In the genomic region with DNA sequence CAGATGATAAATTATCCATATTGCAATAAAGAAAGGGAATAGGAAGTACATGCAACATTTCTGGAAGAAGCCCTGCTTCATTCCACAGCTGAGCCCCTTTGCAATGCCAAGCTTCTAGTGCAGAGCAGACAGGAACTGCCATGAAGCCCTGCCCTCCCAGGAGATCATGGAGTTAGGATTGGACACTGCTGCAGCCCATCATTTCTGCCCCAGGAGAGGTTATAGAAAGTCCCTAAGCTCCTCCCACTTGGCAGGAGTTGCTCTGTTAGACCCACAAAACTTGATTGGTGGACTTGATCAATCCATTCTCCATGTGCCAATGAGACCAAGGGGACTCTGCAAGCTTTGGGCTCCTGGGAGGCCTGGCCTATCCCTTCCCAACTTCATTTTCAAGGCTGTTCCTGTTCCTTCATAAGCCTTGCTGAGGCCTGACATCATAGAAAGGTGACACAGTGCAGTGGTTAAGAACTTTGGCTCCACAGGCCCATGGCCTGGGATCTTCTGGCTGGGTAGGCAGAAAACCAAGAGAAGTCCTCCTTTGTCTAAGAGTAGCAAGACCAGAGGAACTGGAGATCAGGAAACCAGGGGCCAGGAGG, we compare ENCODE assay signal across 1 cellular context.
TF ChIP-seq lines count a peak whose summit lies in the region.

No MANE protein-coding gene starts in this region.

TF ChIP-seq in K562, 482 proteins besides CTCF, POLR2A, EP300 and RAD21 (continued from another document and continues in another):
- TF ChIP-seq, protein P1, sequence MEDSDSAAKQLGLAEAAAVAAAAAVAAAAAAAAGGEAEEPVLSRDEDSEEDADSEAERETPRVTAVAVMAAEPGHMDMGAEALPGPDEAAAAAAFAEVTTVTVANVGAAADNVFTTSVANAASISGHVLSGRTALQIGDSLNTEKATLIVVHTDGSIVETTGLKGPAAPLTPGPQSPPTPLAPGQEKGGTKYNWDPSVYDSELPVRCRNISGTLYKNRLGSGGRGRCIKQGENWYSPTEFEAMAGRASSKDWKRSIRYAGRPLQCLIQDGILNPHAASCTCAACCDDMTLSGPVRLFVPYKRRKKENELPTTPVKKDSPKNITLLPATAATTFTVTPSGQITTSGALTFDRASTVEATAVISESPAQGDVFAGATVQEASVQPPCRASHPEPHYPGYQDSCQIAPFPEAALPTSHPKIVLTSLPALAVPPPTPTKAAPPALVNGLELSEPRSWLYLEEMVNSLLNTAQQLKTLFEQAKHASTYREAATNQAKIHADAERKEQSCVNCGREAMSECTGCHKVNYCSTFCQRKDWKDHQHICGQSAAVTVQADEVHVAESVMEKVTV (CRISPR knock-in tag; IDR thresholded peaks at IDR 0.05), result no peak
- TF ChIP-seq KLF13 (tag; IDR thresholded peaks at IDR 0.05; ENCODE audit: borderline replicate concordance, low read depth) (no peak), FOXP1 (CRISPR knock-in tag; IDR thresholded peaks at IDR 0.05) (no peak), ZNF76 (CRISPR knock-in tag; IDR thresholded peaks at IDR 0.05; ENCODE audit: borderline replicate concordance) (0 out of 2 replicates have a peak, but pooled peaks have one; percentile 64), SAP30 (IDR thresholded peaks at IDR 0.05; ENCODE audit: borderline replicate concordance, insufficient read depth, low read depth, low read length, poor library complexity, severe bottlenecking) (no peak), ZNF212 (CRISPR knock-in tag; IDR thresholded peaks at IDR 0.05) (no peak), CBFB (CRISPR knock-in tag; IDR thresholded peaks at IDR 0.05) (no peak), POLR2H (tag; IDR thresholded peaks at IDR 0.05; ENCODE audit: low read depth) (no peak), HNRNPK (IDR thresholded peaks at IDR 0.05; ENCODE audit: low read depth, low read length, poor library complexity, severe bottlenecking) (no peak), RBM14 (IDR thresholded peaks at IDR 0.05; ENCODE audit: borderline replicate concordance, insufficient read depth, low read depth, low read length) (no peak), NFIC (IDR thresholded peaks at IDR 0.05) (peak; percentile 50), ZBTB8A (IDR thresholded peaks at IDR 0.05; ENCODE audit: partially characterized antibody) (no peak), CHD2 (IDR thresholded peaks at IDR 0.05; ENCODE audit: low read depth, low read length) (0 out of 2 replicates have a peak, but pooled peaks have one; percentile 37), HEY1 (CRISPR knock-in tag; IDR thresholded peaks at IDR 0.05; ENCODE audit: borderline replicate concordance) (no peak), TCF7 (IDR thresholded peaks at IDR 0.05; ENCODE audit: borderline replicate concordance) (no peak), ZNF316 (IDR thresholded peaks at IDR 0.05) (no peak), BRD4 (IDR thresholded peaks at IDR 0.05) (no peak), DNMT1 (IDR thresholded peaks at IDR 0.05) (no peak), YY1 (IDR thresholded peaks at IDR 0.05; ENCODE audit: borderline replicate concordance in 1 of 3, control insufficient read depth in 1 of 3, extremely low read depth in 1 of 3, insufficient read depth in 3 of 3, insufficient read length in 1 of 3, insufficient replicate concordance in 2 of 3, low read depth in 1 of 3, low read length in 2 of 3) (peak in 1 of 3 experiments; percentile 37), TSC22D4 (tag; IDR thresholded peaks at IDR 0.05) (no peak), ZSCAN32 (CRISPR knock-in tag; IDR thresholded peaks at IDR 0.05) (no peak), ARNT (IDR thresholded peaks at IDR 0.05) (no peak), SP2 (IDR thresholded peaks at IDR 0.05; ENCODE audit: extremely low read depth, low read depth, low read length, poor library complexity, severe bottlenecking) (peak; percentile 64), ZNF282 (CRISPR knock-in tag; IDR thresholded peaks at IDR 0.05) (no peak), HMG20B (CRISPR knock-in tag; IDR thresholded peaks at IDR 0.05) (no peak), ZNF134 (CRISPR knock-in tag; conservative IDR thresholded peaks at IDR 0.05) (no peak), ASH1L (IDR thresholded peaks at IDR 0.05; ENCODE audit: borderline replicate concordance, low read depth, partially characterized antibody) (no peak), NR3C1 (CRISPR knock-in tag; IDR thresholded peaks at IDR 0.05) (no peak)
- TF ChIP-seq, protein P2, sequence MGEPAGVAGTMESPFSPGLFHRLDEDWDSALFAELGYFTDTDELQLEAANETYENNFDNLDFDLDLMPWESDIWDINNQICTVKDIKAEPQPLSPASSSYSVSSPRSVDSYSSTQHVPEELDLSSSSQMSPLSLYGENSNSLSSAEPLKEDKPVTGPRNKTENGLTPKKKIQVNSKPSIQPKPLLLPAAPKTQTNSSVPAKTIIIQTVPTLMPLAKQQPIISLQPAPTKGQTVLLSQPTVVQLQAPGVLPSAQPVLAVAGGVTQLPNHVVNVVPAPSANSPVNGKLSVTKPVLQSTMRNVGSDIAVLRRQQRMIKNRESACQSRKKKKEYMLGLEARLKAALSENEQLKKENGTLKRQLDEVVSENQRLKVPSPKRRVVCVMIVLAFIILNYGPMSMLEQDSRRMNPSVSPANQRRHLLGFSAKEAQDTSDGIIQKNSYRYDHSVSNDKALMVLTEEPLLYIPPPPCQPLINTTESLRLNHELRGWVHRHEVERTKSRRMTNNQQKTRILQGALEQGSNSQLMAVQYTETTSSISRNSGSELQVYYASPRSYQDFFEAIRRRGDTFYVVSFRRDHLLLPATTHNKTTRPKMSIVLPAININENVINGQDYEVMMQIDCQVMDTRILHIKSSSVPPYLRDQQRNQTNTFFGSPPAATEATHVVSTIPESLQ (CRISPR knock-in tag; IDR thresholded peaks at IDR 0.05), result no peak
- TF ChIP-seq, protein P3, sequence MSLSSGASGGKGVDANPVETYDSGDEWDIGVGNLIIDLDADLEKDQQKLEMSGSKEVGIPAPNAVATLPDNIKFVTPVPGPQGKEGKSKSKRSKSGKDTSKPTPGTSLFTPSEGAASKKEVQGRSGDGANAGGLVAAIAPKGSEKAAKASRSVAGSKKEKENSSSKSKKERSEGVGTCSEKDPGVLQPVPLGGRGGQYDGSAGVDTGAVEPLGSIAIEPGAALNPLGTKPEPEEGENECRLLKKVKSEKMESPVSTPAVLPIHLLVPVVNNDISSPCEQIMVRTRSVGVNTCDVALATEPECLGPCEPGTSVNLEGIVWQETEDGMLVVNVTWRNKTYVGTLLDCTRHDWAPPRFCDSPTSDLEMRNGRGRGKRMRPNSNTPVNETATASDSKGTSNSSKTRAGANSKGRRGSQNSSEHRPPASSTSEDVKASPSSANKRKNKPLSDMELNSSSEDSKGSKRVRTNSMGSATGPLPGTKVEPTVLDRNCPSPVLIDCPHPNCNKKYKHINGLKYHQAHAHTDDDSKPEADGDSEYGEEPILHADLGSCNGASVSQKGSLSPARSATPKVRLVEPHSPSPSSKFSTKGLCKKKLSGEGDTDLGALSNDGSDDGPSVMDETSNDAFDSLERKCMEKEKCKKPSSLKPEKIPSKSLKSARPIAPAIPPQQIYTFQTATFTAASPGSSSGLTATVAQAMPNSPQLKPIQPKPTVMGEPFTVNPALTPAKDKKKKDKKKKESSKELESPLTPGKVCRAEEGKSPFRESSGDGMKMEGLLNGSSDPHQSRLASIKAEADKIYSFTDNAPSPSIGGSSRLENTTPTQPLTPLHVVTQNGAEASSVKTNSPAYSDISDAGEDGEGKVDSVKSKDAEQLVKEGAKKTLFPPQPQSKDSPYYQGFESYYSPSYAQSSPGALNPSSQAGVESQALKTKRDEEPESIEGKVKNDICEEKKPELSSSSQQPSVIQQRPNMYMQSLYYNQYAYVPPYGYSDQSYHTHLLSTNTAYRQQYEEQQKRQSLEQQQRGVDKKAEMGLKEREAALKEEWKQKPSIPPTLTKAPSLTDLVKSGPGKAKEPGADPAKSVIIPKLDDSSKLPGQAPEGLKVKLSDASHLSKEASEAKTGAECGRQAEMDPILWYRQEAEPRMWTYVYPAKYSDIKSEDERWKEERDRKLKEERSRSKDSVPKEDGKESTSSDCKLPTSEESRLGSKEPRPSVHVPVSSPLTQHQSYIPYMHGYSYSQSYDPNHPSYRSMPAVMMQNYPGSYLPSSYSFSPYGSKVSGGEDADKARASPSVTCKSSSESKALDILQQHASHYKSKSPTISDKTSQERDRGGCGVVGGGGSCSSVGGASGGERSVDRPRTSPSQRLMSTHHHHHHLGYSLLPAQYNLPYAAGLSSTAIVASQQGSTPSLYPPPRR (CRISPR knock-in tag; IDR thresholded peaks at IDR 0.05; ENCODE audit: borderline replicate concordance), result no peak
- TF ChIP-seq, protein P4, sequence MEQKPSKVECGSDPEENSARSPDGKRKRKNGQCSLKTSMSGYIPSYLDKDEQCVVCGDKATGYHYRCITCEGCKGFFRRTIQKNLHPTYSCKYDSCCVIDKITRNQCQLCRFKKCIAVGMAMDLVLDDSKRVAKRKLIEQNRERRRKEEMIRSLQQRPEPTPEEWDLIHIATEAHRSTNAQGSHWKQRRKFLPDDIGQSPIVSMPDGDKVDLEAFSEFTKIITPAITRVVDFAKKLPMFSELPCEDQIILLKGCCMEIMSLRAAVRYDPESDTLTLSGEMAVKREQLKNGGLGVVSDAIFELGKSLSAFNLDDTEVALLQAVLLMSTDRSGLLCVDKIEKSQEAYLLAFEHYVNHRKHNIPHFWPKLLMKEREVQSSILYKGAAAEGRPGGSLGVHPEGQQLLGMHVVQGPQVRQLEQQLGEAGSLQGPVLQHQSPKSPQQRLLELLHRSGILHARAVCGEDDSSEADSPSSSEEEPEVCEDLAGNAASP (IDR thresholded peaks at IDR 0.05), result no peak
- TF ChIP-seq, protein P5, sequence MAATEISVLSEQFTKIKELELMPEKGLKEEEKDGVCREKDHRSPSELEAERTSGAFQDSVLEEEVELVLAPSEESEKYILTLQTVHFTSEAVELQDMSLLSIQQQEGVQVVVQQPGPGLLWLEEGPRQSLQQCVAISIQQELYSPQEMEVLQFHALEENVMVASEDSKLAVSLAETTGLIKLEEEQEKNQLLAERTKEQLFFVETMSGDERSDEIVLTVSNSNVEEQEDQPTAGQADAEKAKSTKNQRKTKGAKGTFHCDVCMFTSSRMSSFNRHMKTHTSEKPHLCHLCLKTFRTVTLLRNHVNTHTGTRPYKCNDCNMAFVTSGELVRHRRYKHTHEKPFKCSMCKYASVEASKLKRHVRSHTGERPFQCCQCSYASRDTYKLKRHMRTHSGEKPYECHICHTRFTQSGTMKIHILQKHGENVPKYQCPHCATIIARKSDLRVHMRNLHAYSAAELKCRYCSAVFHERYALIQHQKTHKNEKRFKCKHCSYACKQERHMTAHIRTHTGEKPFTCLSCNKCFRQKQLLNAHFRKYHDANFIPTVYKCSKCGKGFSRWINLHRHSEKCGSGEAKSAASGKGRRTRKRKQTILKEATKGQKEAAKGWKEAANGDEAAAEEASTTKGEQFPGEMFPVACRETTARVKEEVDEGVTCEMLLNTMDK (IDR thresholded peaks at IDR 0.05; ENCODE audit: borderline replicate concordance, insufficient read depth, low read depth, low read length, poor library complexity, severe bottlenecking), result no peak
- TF ChIP-seq, protein P6, sequence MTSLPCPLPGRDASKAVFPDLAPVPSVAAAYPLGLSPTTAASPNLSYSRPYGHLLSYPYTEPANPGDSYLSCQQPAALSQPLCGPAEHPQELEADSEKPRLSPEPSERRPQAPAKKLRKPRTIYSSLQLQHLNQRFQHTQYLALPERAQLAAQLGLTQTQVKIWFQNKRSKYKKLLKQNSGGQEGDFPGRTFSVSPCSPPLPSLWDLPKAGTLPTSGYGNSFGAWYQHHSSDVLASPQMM (CRISPR knock-in tag; IDR thresholded peaks at IDR 0.05), result no peak
- TF ChIP-seq, protein P7, sequence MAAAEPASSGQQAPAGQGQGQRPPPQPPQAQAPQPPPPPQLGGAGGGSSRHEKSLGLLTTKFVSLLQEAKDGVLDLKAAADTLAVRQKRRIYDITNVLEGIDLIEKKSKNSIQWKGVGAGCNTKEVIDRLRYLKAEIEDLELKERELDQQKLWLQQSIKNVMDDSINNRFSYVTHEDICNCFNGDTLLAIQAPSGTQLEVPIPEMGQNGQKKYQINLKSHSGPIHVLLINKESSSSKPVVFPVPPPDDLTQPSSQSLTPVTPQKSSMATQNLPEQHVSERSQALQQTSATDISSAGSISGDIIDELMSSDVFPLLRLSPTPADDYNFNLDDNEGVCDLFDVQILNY (CRISPR knock-in tag; IDR thresholded peaks at IDR 0.05), result no peak
- TF ChIP-seq, protein P8, sequence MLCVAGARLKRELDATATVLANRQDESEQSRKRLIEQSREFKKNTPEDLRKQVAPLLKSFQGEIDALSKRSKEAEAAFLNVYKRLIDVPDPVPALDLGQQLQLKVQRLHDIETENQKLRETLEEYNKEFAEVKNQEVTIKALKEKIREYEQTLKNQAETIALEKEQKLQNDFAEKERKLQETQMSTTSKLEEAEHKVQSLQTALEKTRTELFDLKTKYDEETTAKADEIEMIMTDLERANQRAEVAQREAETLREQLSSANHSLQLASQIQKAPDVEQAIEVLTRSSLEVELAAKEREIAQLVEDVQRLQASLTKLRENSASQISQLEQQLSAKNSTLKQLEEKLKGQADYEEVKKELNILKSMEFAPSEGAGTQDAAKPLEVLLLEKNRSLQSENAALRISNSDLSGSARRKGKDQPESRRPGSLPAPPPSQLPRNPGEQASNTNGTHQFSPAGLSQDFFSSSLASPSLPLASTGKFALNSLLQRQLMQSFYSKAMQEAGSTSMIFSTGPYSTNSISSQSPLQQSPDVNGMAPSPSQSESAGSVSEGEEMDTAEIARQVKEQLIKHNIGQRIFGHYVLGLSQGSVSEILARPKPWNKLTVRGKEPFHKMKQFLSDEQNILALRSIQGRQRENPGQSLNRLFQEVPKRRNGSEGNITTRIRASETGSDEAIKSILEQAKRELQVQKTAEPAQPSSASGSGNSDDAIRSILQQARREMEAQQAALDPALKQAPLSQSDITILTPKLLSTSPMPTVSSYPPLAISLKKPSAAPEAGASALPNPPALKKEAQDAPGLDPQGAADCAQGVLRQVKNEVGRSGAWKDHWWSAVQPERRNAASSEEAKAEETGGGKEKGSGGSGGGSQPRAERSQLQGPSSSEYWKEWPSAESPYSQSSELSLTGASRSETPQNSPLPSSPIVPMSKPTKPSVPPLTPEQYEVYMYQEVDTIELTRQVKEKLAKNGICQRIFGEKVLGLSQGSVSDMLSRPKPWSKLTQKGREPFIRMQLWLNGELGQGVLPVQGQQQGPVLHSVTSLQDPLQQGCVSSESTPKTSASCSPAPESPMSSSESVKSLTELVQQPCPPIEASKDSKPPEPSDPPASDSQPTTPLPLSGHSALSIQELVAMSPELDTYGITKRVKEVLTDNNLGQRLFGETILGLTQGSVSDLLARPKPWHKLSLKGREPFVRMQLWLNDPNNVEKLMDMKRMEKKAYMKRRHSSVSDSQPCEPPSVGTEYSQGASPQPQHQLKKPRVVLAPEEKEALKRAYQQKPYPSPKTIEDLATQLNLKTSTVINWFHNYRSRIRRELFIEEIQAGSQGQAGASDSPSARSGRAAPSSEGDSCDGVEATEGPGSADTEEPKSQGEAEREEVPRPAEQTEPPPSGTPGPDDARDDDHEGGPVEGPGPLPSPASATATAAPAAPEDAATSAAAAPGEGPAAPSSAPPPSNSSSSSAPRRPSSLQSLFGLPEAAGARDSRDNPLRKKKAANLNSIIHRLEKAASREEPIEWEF (CRISPR knock-in tag; IDR thresholded peaks at IDR 0.05), result no peak
- TF ChIP-seq, protein P9, sequence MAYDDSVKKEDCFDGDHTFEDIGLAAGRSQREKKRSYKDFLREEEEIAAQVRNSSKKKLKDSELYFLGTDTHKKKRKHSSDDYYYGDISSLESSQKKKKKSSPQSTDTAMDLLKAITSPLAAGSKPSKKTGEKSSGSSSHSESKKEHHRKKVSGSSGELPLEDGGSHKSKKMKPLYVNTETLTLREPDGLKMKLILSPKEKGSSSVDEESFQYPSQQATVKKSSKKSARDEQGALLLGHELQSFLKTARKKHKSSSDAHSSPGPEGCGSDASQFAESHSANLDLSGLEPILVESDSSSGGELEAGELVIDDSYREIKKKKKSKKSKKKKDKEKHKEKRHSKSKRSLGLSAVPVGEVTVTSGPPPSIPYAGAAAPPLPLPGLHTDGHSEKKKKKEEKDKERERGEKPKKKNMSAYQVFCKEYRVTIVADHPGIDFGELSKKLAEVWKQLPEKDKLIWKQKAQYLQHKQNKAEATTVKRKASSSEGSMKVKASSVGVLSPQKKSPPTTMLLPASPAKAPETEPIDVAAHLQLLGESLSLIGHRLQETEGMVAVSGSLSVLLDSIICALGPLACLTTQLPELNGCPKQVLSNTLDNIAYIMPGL (CRISPR knock-in tag; IDR thresholded peaks at IDR 0.05), result 0 out of 2 replicates have a peak, but pooled peaks have one; percentile 34
